1 cellular context compared by ENCODE assay signal in the genomic region with DNA sequence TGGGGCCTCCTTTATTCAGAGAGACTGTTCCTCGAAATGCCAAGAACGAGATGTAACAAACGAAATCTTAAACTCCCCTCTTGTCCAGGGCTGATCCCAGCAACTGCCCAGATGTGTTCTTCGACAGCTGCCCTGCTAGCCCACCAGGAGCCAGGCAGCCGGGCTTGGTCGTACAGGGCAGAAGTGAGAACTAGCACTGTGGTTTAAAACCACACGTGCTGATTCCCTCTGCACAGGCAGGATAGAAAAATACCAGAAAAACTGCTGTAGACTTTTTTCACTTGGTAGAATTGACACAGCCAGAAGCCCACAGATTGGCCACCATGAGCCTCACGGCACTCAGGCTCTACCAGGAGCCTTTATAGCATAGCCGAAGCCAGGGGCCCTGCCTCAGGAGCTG.
TF ChIP-seq lines count a peak whose summit lies in the region.

No MANE protein-coding gene starts in this region.

TF ChIP-seq in HepG2, 621 proteins besides CTCF, POLR2A, EP300 and RAD21:
- no peak for TF ChIP-seq TSC22D2 (CRISPR knock-in tag; IDR thresholded peaks at IDR 0.05; ENCODE audit: borderline replicate concordance)
- TF ChIP-seq POGZ (CRISPR knock-in tag; IDR thresholded peaks at IDR 0.05): no peak
- TF ChIP-seq TRIM24 (CRISPR knock-in tag; IDR thresholded peaks at IDR 0.05): no peak
- no peak for TF ChIP-seq KAT2B (IDR thresholded peaks at IDR 0.05; ENCODE audit: borderline replicate concordance, low read depth, low read length)
- no peak for TF ChIP-seq ZNF841 (CRISPR knock-in tag; IDR thresholded peaks at IDR 0.05; ENCODE audit: borderline replicate concordance)
- TF ChIP-seq ZNF792 (CRISPR knock-in tag; IDR thresholded peaks at IDR 0.05): no peak
- TF ChIP-seq SP140L (CRISPR knock-in tag; IDR thresholded peaks at IDR 0.05; ENCODE audit: borderline replicate concordance): no peak
- TF ChIP-seq E2F2 (CRISPR knock-in tag; IDR thresholded peaks at IDR 0.05; ENCODE audit: borderline replicate concordance): no peak
- TF ChIP-seq MEIS1 (CRISPR knock-in tag; IDR thresholded peaks at IDR 0.05; ENCODE audit: borderline replicate concordance): no peak
- no peak for TF ChIP-seq ZBTB43 (CRISPR knock-in tag; conservative IDR thresholded peaks at IDR 0.05)
- no peak for TF ChIP-seq BORCS8-MEF2B (CRISPR knock-in tag; IDR thresholded peaks at IDR 0.05)
- TF ChIP-seq, protein P1, sequence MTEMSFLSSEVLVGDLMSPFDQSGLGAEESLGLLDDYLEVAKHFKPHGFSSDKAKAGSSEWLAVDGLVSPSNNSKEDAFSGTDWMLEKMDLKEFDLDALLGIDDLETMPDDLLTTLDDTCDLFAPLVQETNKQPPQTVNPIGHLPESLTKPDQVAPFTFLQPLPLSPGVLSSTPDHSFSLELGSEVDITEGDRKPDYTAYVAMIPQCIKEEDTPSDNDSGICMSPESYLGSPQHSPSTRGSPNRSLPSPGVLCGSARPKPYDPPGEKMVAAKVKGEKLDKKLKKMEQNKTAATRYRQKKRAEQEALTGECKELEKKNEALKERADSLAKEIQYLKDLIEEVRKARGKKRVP (CRISPR knock-in tag; IDR thresholded peaks at IDR 0.05): no peak
TF ChIP-seq in HepG2: peak in this region for 0.
